ENCODE assay signal across 8 cellular contexts in the genomic region with DNA sequence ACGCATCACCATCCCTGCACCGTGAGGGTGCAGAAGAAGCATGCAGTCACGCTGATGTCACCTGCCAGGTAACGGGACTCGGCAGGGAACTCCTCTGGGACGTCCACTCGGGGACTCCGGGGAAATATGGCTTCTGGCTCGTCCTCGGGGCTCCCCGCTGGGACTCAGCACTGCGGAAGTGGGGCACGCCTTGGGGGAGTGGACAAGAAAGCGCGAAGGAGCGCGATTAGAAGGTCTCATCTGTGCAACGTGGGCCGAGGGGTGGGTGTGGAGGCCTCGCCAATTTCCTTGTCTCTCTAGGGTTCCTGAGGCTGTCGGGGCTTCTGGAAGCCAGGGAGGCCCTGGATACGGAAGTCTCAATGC. TPM values are rescaled to one million over a fixed set of nuclear protein-coding genes. Genes with fewer than 3 reads are reported as not detected.
A peak's percentile ranks its signal among the peaks of the same experiment; 100 is the strongest.
DNase-seq lines count a peak whose midpoint lies in the region; ATAC-seq and TF ChIP-seq lines count a peak whose summit lies in the region.

No MANE protein-coding gene starts in this region.

- DNase-seq in NCI-H1436 (lab: John Stamatoyannopoulos, UW) (peak; percentile 55), NCI-H1436 treated with DMSO at 0.1 percent for 48 hours (lab: John Stamatoyannopoulos, UW) (no peak), RWPE2 (ENCODE audit: low spot score) (peak; percentile 65), glomerular visceral epithelial cell (ENCODE audit: extremely low spot score) (peak; percentile 65), trophoblast cell (no peak), 8988T (no peak)
- peak; percentile 35 for DNase-seq in activated gamma-delta T cell treated with anti-CD3 and anti-CD28 coated beads, Interleukin-2, amount 50 U/mL, for 16 hours (ENCODE audit: low read depth)

- H3K79me2 ChIP-seq in trophoblast cell (ENCODE audit: control insufficient read depth, insufficient read depth, low read length, poor library complexity): peaks cover 21% of the 10 kb centered on the region

- H3K36me3 ChIP-seq in RWPE2 (ENCODE audit: low read depth) (peaks cover 3% of the 10 kb centered on the region), trophoblast cell (ENCODE audit: control insufficient read depth in 1 of 2, insufficient read depth in 2 of 2, low read length in 2 of 2) (no peaks in the 10 kb centered on the region)

- ATAC-seq in RWPE2 (ENCODE audit: low read depth) (peak; percentile 40), GM18861 (IDR thresholded peaks at IDR 0.05; ENCODE audit: unreplicated experiment) (no peak)

- peak overlapping the region; percentile 91 for H3K4me2 ChIP-seq in trophoblast cell (ENCODE audit: low read length)

- H3K4me3 ChIP-seq in RWPE2 (ENCODE audit: severe bottlenecking) (peak overlapping the region; percentile 84), trophoblast cell (ENCODE audit: low read depth, low read length) (peak overlapping the region; percentile 86)

- peak overlapping the region; percentile 80 for H3K9ac ChIP-seq in trophoblast cell (ENCODE audit: low read length)

- peak overlapping the region; percentile 8 for H3K14ac ChIP-seq in trophoblast cell (ENCODE audit: low read length)

- peak overlapping the region; percentile 70 for H2BK5ac ChIP-seq in trophoblast cell (ENCODE audit: low read depth, low read length, poor library complexity)

- H3K4me1 ChIP-seq in RWPE2 (ENCODE audit: insufficient read depth, poor library complexity, severe bottlenecking) (peaks cover 25% of the 10 kb centered on the region), trophoblast cell (ENCODE audit: control insufficient read depth in 1 of 2, insufficient read depth in 2 of 2, low read length in 2 of 2) (peaks cover 2 to 10% of the 10 kb centered on the region in 2 experiments)

- peak overlapping the region; percentile 89 for H2AFZ ChIP-seq in trophoblast cell (ENCODE audit: insufficient read depth, low read length, poor library complexity)

- H3K23ac ChIP-seq in trophoblast cell (ENCODE audit: low read length): no peak overlapping the region

- peaks cover 18% of the 10 kb centered on the region for H3K79me1 ChIP-seq in trophoblast cell (ENCODE audit: low read length)

- H3K27ac ChIP-seq in RWPE2 (ENCODE audit: poor library complexity, severe bottlenecking) (peak overlapping the region; percentile 66), trophoblast cell (ENCODE audit: low read depth, low read length) (peak overlapping the region; percentile 89)

- no peak for TF ChIP-seq CTCF in RWPE2 (IDR thresholded peaks at IDR 0.05; ENCODE audit: poor library complexity, severe bottlenecking)

- H3K9me3 ChIP-seq in RWPE2 (ENCODE audit: severe bottlenecking) (no peaks in the 10 kb centered on the region), trophoblast cell (ENCODE audit: insufficient read depth, low read depth, low read length) (peaks cover 1% of the 10 kb centered on the region)

- no CpG with 5 or more reads among the region's 22 CpGs for WGBS in trophoblast cell (ENCODE audit: extremely low coverage, insufficient coverage, insufficient read length)

- H2BK120ac ChIP-seq in trophoblast cell (ENCODE audit: insufficient read depth, low read length, poor library complexity): no peak overlapping the region

- peak overlapping the region; percentile 44 for H4K91ac ChIP-seq in trophoblast cell (ENCODE audit: low read depth, low read length)

- no peak overlapping the region for H2BK12ac ChIP-seq in trophoblast cell (ENCODE audit: low read length)

- H3K18ac ChIP-seq in trophoblast cell (ENCODE audit: low read length): no peak overlapping the region

- peak overlapping the region; percentile 53 for H3K4ac ChIP-seq in trophoblast cell (ENCODE audit: low read depth, low read length)

- H2AK5ac ChIP-seq in trophoblast cell (ENCODE audit: low read length): no peak overlapping the region

- H3K27me3 ChIP-seq in RWPE2 (ENCODE audit: insufficient read depth, poor library complexity, severe bottlenecking) (no peaks in the 10 kb centered on the region), trophoblast cell (ENCODE audit: insufficient read depth, low read length) (no peaks in the 10 kb centered on the region)

- H4K12ac ChIP-seq in trophoblast cell (ENCODE audit: low read depth, low read length): no peak overlapping the region

- peak overlapping the region; percentile 59 for H4K8ac ChIP-seq in trophoblast cell (ENCODE audit: low read depth, low read length)

RNA-seq across cellular contexts. Expression of a gene that starts 0.9 kb away (rescaled TPM):
- polyA plus RNA-seq in trophoblast cell (2013): 17.7 and 18.1 TPM in 2 replicates

RNA-seq across cellular contexts. Expression of a gene that starts 1.4 kb away (rescaled TPM):
- 239 and 252 TPM in 2 replicates for polyA plus RNA-seq in trophoblast cell (2013)

Comparison
In these comparisons a context has a peak if more than half of its experiments do, and no peak if none do; other contexts are left out.
1. DNase-seq: peak in NCI-H1436 (single experiment), RWPE2 (single experiment), activated gamma-delta T cell treated with anti-CD3 and anti-CD28 coated beads, Interleukin-2, amount 50 U/mL, for 16 hours (single experiment) and glomerular visceral epithelial cell (single experiment); none in NCI-H1436 treated with DMSO at 0.1 percent for 48 hours (single experiment), trophoblast cell (0 of 2) and 8988T (single experiment).